13 cellular contexts compared by ENCODE assay signal in genomic region chr10:117133273-117134083, GRCh38. TPM values are rescaled to one million over a fixed set of nuclear protein-coding genes. Genes with fewer than 3 reads are reported as not detected.
DNase-seq lines count a peak whose midpoint lies in the region; ATAC-seq and TF ChIP-seq lines count a peak whose summit lies in the region.
"Had no signal": no experiment of that assay in that cellular context is flagged by ENCODE, and none has a peak within 500 bp of the region (broad histone marks: within the 10 kb centered on the region; RNA-seq: fewer than 3 reads in every experiment).

No MANE protein-coding gene starts in this region.

- WGBS in prostate gland: 13% methylated on average over 32 of the region's 32 CpGs

- H3K27me3 ChIP-seq in skeletal muscle satellite cell (ENCODE audit: control insufficient read depth, insufficient read depth, low read length) (peaks cover 96% of the 10 kb centered on the region), prostate gland (replicated peaks; ENCODE audit: insufficient read depth) (peaks cover 73% of the 10 kb centered on the region)

- POLR2A ChIA-PET in activated CD8-positive, alpha-beta T cell treated with anti-CD3 and anti-CD28 coated beads, Interleukin-2, amount 10 ng/mL, durations not matched to agents 7 days and 5 days (lab: Charles Lee): no interaction called here
- POLR2A ChIA-PET in activated CD8-positive, alpha-beta T cell treated with anti-CD3 and anti-CD28 coated beads for 36 hours (lab: Charles Lee): interaction anchor here (0.6 kb wide), 1 partner anchor 395 kb away, joined by 3 read pairs; no protein-coding TSS in a partner anchor
- POLR2A ChIA-PET in T-cell (lab: Charles Lee): no interaction called here

- no peak for ATAC-seq in activated CD8-positive, alpha-beta T cell treated with anti-CD3 and anti-CD28 coated beads, Interleukin-2, amount 10 ng/mL, durations not matched to agents 7 days and 5 days
- no peak for ATAC-seq in activated CD8-positive, alpha-beta T cell treated with anti-CD3 and anti-CD28 coated beads for 36 hours
- no peak for ATAC-seq in T-cell (replicated peaks in 1 of 4)

- H3K4me1 ChIP-seq in skeletal muscle satellite cell (ENCODE audit: control insufficient read depth, insufficient read depth, low read length): peaks cover 15% of the 10 kb centered on the region
- no peaks in the 10 kb centered on the region for H3K4me1 ChIP-seq in prostate gland (replicated peaks)

- H3K4me3 ChIP-seq in skeletal muscle satellite cell (ENCODE audit: low read length) (peak overlapping the region; percentile 34), prostate gland (no peak overlapping the region)
- H3K4me3 ChIP-seq: MG63 had no signal

- CTCF ChIA-PET in activated CD8-positive, alpha-beta T cell treated with anti-CD3 and anti-CD28 coated beads, Interleukin-2, amount 10 ng/mL, durations not matched to agents 7 days and 5 days (lab: Charles Lee): interaction anchor here (0.8 to 3.5 kb wide), 2 partner anchors 34 to 41 kb away, joined by 3 to 19 read pairs; no protein-coding TSS in a partner anchor
- CTCF ChIA-PET in activated CD8-positive, alpha-beta T cell treated with anti-CD3 and anti-CD28 coated beads for 36 hours (lab: Charles Lee): interaction anchor here (3.5 to 5.2 kb wide), 2 partner anchors 33 to 42 kb away, joined by 22 to 43 read pairs; no protein-coding TSS in a partner anchor
- CTCF ChIA-PET in T-cell (lab: Charles Lee): no interaction called here

- no peak for TF ChIP-seq CTCF in activated CD8-positive, alpha-beta T cell treated with anti-CD3 and anti-CD28 coated beads for 36 hours (IDR thresholded peaks at IDR 0.05)
- TF ChIP-seq CTCF in glutamatergic neuron (IDR thresholded peaks at IDR 0.05; ENCODE audit: partially characterized antibody, unreplicated experiment) (no peak), prostate gland (IDR thresholded peaks at IDR 0.05) (no peak)

- H3K9me3 Mint-ChIP-seq in activated CD8-positive, alpha-beta T cell treated with anti-CD3 and anti-CD28 coated beads, Interleukin-2, amount 10 ng/mL, durations not matched to agents 7 days and 5 days (ENCODE audit: insufficient read depth): no peaks in the 10 kb centered on the region
- no peaks in the 10 kb centered on the region for H3K9me3 Mint-ChIP-seq in activated CD8-positive, alpha-beta T cell treated with anti-CD3 and anti-CD28 coated beads for 36 hours
- H3K9me3 Mint-ChIP-seq in T-cell: no peaks in the 10 kb centered on the region
- peaks cover 13% of the 10 kb centered on the region for H3K9me3 Mint-ChIP-seq in glutamatergic neuron (ENCODE audit: unreplicated experiment)

- peaks cover 76% of the 10 kb centered on the region for H3K27me3 Mint-ChIP-seq in activated CD8-positive, alpha-beta T cell treated with anti-CD3 and anti-CD28 coated beads, Interleukin-2, amount 10 ng/mL, durations not matched to agents 7 days and 5 days (ENCODE audit: low read depth)
- peaks cover 80% of the 10 kb centered on the region for H3K27me3 Mint-ChIP-seq in activated CD8-positive, alpha-beta T cell treated with anti-CD3 and anti-CD28 coated beads for 36 hours
- H3K27me3 Mint-ChIP-seq in T-cell: peaks cover 72 to 77% of the 10 kb centered on the region in 2 donors
- H3K27me3 Mint-ChIP-seq in glutamatergic neuron (ENCODE audit: unreplicated experiment): peaks cover 47% of the 10 kb centered on the region

- H3K4me2 ChIP-seq in skeletal muscle satellite cell (ENCODE audit: low read length): peak overlapping the region; percentile 39

- H3K9me3 ChIP-seq in skeletal muscle satellite cell (replicated peaks; ENCODE audit: low read length) (no peaks in the 10 kb centered on the region), prostate gland (no peaks in the 10 kb centered on the region)
- H3K9me3 ChIP-seq: MG63, transverse colon had no signal

- H3K36me3 Mint-ChIP-seq in activated CD8-positive, alpha-beta T cell treated with anti-CD3 and anti-CD28 coated beads, Interleukin-2, amount 10 ng/mL, durations not matched to agents 7 days and 5 days (ENCODE audit: low read depth): peaks cover 5% of the 10 kb centered on the region
- no peaks in the 10 kb centered on the region for H3K36me3 Mint-ChIP-seq in activated CD8-positive, alpha-beta T cell treated with anti-CD3 and anti-CD28 coated beads for 36 hours (ENCODE audit: low read depth)
- no peaks in the 10 kb centered on the region for H3K36me3 Mint-ChIP-seq in T-cell
- no peaks in the 10 kb centered on the region for H3K36me3 Mint-ChIP-seq in glutamatergic neuron (ENCODE audit: unreplicated experiment)

- peak overlapping the region; percentile 31 for H3K4me3 Mint-ChIP-seq in activated CD8-positive, alpha-beta T cell treated with anti-CD3 and anti-CD28 coated beads, Interleukin-2, amount 10 ng/mL, durations not matched to agents 7 days and 5 days
- no peak overlapping the region for H3K4me3 Mint-ChIP-seq in activated CD8-positive, alpha-beta T cell treated with anti-CD3 and anti-CD28 coated beads for 36 hours
- H3K4me3 Mint-ChIP-seq in T-cell: peak overlapping the region; percentile 2 to 77 (median 43)
- H3K4me3 Mint-ChIP-seq in glutamatergic neuron (ENCODE audit: unreplicated experiment): peak overlapping the region; percentile 86

- H3K27ac ChIP-seq in prostate gland: no peak overlapping the region
- H3K27ac ChIP-seq: transverse colon had no signal

- no peak overlapping the region for H3K9ac ChIP-seq in skeletal muscle satellite cell (ENCODE audit: low read depth, low read length)

- no peak for DNase-seq in activated CD8-positive, alpha-beta T cell treated with anti-CD3 and anti-CD28 coated beads, Interleukin-2, amount 10 ng/mL, durations not matched to agents 7 days and 5 days
- DNase-seq in activated CD8-positive, alpha-beta T cell treated with anti-CD3 and anti-CD28 coated beads for 36 hours: no peak
- DNase-seq in T-cell (no peak), glutamatergic neuron (no peak), NCI-H345 (lab: John Stamatoyannopoulos, UW) (no peak), prostate gland (ENCODE audit: low spot score) (no peak)
- DNase-seq in stimulated activated CD4-positive, alpha-beta T cell treated with anti-CD3 and anti-CD28 coated beads, Interleukin-4, amount 100 ng/mL, for 1 hour: no peak
- DNase-seq: MG63, NCI-H226, transverse colon had no signal

- peak overlapping the region; percentile 68 for H3K27ac Mint-ChIP-seq in activated CD8-positive, alpha-beta T cell treated with anti-CD3 and anti-CD28 coated beads, Interleukin-2, amount 10 ng/mL, durations not matched to agents 7 days and 5 days
- no peak overlapping the region for H3K27ac Mint-ChIP-seq in activated CD8-positive, alpha-beta T cell treated with anti-CD3 and anti-CD28 coated beads for 36 hours
- H3K27ac Mint-ChIP-seq in T-cell: peak overlapping the region in 1 of 2 donors; percentile 27
- H3K27ac Mint-ChIP-seq in glutamatergic neuron (ENCODE audit: unreplicated experiment): no peak overlapping the region

- TF ChIP-seq POLR2A in prostate gland (IDR thresholded peaks at IDR 0.05): no peak

- H3K36me3 ChIP-seq in skeletal muscle satellite cell (ENCODE audit: insufficient read depth, low read length) (no peaks in the 10 kb centered on the region), prostate gland (no peaks in the 10 kb centered on the region)
- H3K36me3 ChIP-seq: MG63, transverse colon had no signal

- intact Hi-C loops in activated CD8-positive, alpha-beta T cell treated with anti-CD3 and anti-CD28 coated beads for 36 hours (cut with micrococcal nuclease): loop anchor here (2.0 to 10.0 kb wide), 2 partner anchors 31 to 401 kb away; no protein-coding TSS in a partner anchor
- intact Hi-C loops in prostate gland (cut with DNase I): no loop called here

- H3K4me1 Mint-ChIP-seq in activated CD8-positive, alpha-beta T cell treated with anti-CD3 and anti-CD28 coated beads, Interleukin-2, amount 10 ng/mL, durations not matched to agents 7 days and 5 days (ENCODE audit: low read depth): peaks cover 17% of the 10 kb centered on the region
- peaks cover 29% of the 10 kb centered on the region for H3K4me1 Mint-ChIP-seq in activated CD8-positive, alpha-beta T cell treated with anti-CD3 and anti-CD28 coated beads for 36 hours (ENCODE audit: low read depth)
- peaks cover 34 to 48% (median 43%) of the 10 kb centered on the region in 3 donors for H3K4me1 Mint-ChIP-seq in T-cell
- H3K4me1 Mint-ChIP-seq in glutamatergic neuron (ENCODE audit: low read depth, unreplicated experiment): peaks cover 11% of the 10 kb centered on the region

RNA-seq across cellular contexts. Expression of gene VAX1, which starts 4.6 kb away (rescaled TPM):
- not detected for total RNA-seq in activated CD8-positive, alpha-beta T cell treated with anti-CD3 and anti-CD28 coated beads, Interleukin-2, amount 10 ng/mL, durations not matched to agents 7 days and 5 days
- not detected for total RNA-seq in activated CD8-positive, alpha-beta T cell treated with anti-CD3 and anti-CD28 coated beads for 36 hours
- not detected for total RNA-seq in T-cell
- 0.27 TPM for total RNA-seq in glutamatergic neuron (ENCODE audit: unreplicated experiment)
- not detected in 2 replicates for total RNA-seq in skeletal muscle satellite cell (2012; rRNA removed)
- total RNA-seq in prostate gland: not detected
- total RNA-seq: left lobe of liver, posterior vena cava, transverse colon had no signal

Comparison
In these comparisons a context has a peak if more than half of its experiments do, and no peak if none do; other contexts are left out.
1. CTCF ChIA-PET loops: an anchor here in activated CD8-positive, alpha-beta T cell treated with anti-CD3 and anti-CD28 coated beads, Interleukin-2, amount 10 ng/mL, durations not matched to agents 7 days and 5 days (0.8 to 3.5 kb wide) and activated CD8-positive, alpha-beta T cell treated with anti-CD3 and anti-CD28 coated beads for 36 hours (3.5 to 5.2 kb wide); none called in T-cell.